8 cellular contexts compared by ENCODE assay signal in genomic region chr3:140941090-140941433, GRCh38. TPM values are rescaled to one million over a fixed set of nuclear protein-coding genes. Genes with fewer than 3 reads are reported as not detected.
DNase-seq lines count a peak whose midpoint lies in the region; ATAC-seq and TF ChIP-seq lines count a peak whose summit lies in the region.

No MANE protein-coding gene starts in this region.

- peaks cover 46% of the 10 kb centered on the region for H3K4me1 Mint-ChIP-seq in activated naive CD4-positive, alpha-beta T cell treated with anti-CD3 and anti-CD28 coated beads, Interleukin-2, amount 50 U/mL, for 24 hours

- H3K79me1 ChIP-seq in mesendoderm (ENCODE audit: low read length): peaks cover 2% of the 10 kb centered on the region

- peak overlapping the region; percentile 99 for H3K27ac Mint-ChIP-seq in activated naive CD4-positive, alpha-beta T cell treated with anti-CD3 and anti-CD28 coated beads, Interleukin-2, amount 50 U/mL, for 24 hours

- H3K36me3 ChIP-seq in brain microvascular endothelial cell (replicated peaks): no peaks in the 10 kb centered on the region
- H3K36me3 ChIP-seq in mesendoderm (ENCODE audit: control insufficient read depth, insufficient read depth, low read length): no peaks in the 10 kb centered on the region
- H3K36me3 ChIP-seq in upper lobe of right lung: no peaks in the 10 kb centered on the region

- no peaks in the 10 kb centered on the region for H3K27me3 Mint-ChIP-seq in activated naive CD4-positive, alpha-beta T cell treated with anti-CD3 and anti-CD28 coated beads, Interleukin-2, amount 50 U/mL, for 24 hours

- H3K56ac ChIP-seq in mesendoderm (ENCODE audit: low read length): peak overlapping the region; percentile 83

- no peak overlapping the region for H3K23ac ChIP-seq in mesendoderm (ENCODE audit: low read length)

- H3K4me3 Mint-ChIP-seq in activated naive CD4-positive, alpha-beta T cell treated with anti-CD3 and anti-CD28 coated beads, Interleukin-2, amount 50 U/mL, for 24 hours: peak overlapping the region; percentile 97

- H3K4me1 ChIP-seq in mesendoderm (ENCODE audit: control insufficient read depth, low read depth, low read length) (no peaks in the 10 kb centered on the region), upper lobe of right lung (peaks cover 28% of the 10 kb centered on the region)

- no peak overlapping the region for H3K4ac ChIP-seq in mesendoderm (ENCODE audit: low read depth, low read length)

- no peak for ATAC-seq in upper lobe of right lung

- H3K27me3 ChIP-seq in brain microvascular endothelial cell (replicated peaks) (no peaks in the 10 kb centered on the region), mesendoderm (ENCODE audit: insufficient read depth, low read length, poor library complexity) (no peaks in the 10 kb centered on the region), upper lobe of right lung (no peaks in the 10 kb centered on the region)

- no CpG with 5 or more reads among the region's 5 CpGs for WGBS in mesendoderm (ENCODE audit: extremely low coverage, insufficient coverage, low lambda C conversion rate)

- no peaks in the 10 kb centered on the region for H3K36me3 Mint-ChIP-seq in activated naive CD4-positive, alpha-beta T cell treated with anti-CD3 and anti-CD28 coated beads, Interleukin-2, amount 50 U/mL, for 24 hours

- H4K5ac ChIP-seq in mesendoderm (ENCODE audit: low read length): no peak overlapping the region

- intact Hi-C loops in upper lobe of right lung (cut with DNase I): no loop called here

- H3K9ac ChIP-seq in mesendoderm (ENCODE audit: low read length): peak overlapping the region; percentile 74

- H2BK15ac ChIP-seq in mesendoderm (replicated peaks; ENCODE audit: low read depth): no peak overlapping the region

- peaks cover 28% of the 10 kb centered on the region for H3K79me2 ChIP-seq in mesendoderm (ENCODE audit: control insufficient read depth, insufficient read depth, low read length)

- H3K27ac ChIP-seq in brain microvascular endothelial cell (peak overlapping the region; percentile 92), mesendoderm (ENCODE audit: low read depth, low read length) (no peak overlapping the region), upper lobe of right lung (peak overlapping the region; percentile 99)

- in situ Hi-C loops in brain microvascular endothelial cell (cut with HindIII; ENCODE audit: low pct_ligation_motif_present, low sequenced_read_pairs): no loop called here

- H2BK5ac ChIP-seq in mesendoderm (ENCODE audit: low read length): no peak overlapping the region

- no peak overlapping the region for H3K18ac ChIP-seq in mesendoderm (ENCODE audit: low read length)

- H3K4me3 ChIP-seq in brain microvascular endothelial cell (ENCODE audit: low read depth, low read length) (peak overlapping the region; percentile 89), mesendoderm (ENCODE audit: low read length) (peak overlapping the region; percentile 41), upper lobe of right lung (peak overlapping the region; percentile 84)

- H4K8ac ChIP-seq in mesendoderm (ENCODE audit: low read depth, low read length): no peak overlapping the region

- H3K9me3 Mint-ChIP-seq in activated naive CD4-positive, alpha-beta T cell treated with anti-CD3 and anti-CD28 coated beads, Interleukin-2, amount 50 U/mL, for 24 hours: no peaks in the 10 kb centered on the region

- H2BK120ac ChIP-seq in mesendoderm (ENCODE audit: low read depth, low read length): no peak overlapping the region

- TF ChIP-seq CTCF in brain microvascular endothelial cell (IDR thresholded peaks at IDR 0.05; ENCODE audit: low read depth, low read length, missing control alignments): no peak
- no peak for TF ChIP-seq CTCF in upper lobe of right lung (IDR thresholded peaks at IDR 0.05)

- no peaks in the 10 kb centered on the region for H3K9me3 ChIP-seq in upper lobe of right lung

- no peak overlapping the region for H2AK5ac ChIP-seq in mesendoderm (ENCODE audit: low read length)

- no peak for DNase-seq in activated naive CD4-positive, alpha-beta T cell treated with Interleukin-2 at 50 U/mL for 16 hours
- DNase-seq in brain microvascular endothelial cell (no peak), mesendoderm (no peak), upper lobe of right lung (no peak), mucosa of gallbladder (ENCODE audit: low spot score) (no peak), DMS153 (lab: John Stamatoyannopoulos, UW) (no peak), OCI-M1 (lab: John Stamatoyannopoulos, UW) (no peak)

- H3K4me2 ChIP-seq in mesendoderm (ENCODE audit: low read length): peak overlapping the region; percentile 53

RNA-seq across cellular contexts. Expression of gene SLC25A36, which starts 0.6 kb away (rescaled TPM):
- 31.3 TPM for polyA plus RNA-seq in mesendoderm (2013, experiment 1 of 2)
- polyA plus RNA-seq in mesendoderm (2013, experiment 2 of 2): 32.8 TPM
- total RNA-seq in upper lobe of right lung (83.4 TPM), mucosa of gallbladder (49.2 TPM)
